In the genomic region with DNA sequence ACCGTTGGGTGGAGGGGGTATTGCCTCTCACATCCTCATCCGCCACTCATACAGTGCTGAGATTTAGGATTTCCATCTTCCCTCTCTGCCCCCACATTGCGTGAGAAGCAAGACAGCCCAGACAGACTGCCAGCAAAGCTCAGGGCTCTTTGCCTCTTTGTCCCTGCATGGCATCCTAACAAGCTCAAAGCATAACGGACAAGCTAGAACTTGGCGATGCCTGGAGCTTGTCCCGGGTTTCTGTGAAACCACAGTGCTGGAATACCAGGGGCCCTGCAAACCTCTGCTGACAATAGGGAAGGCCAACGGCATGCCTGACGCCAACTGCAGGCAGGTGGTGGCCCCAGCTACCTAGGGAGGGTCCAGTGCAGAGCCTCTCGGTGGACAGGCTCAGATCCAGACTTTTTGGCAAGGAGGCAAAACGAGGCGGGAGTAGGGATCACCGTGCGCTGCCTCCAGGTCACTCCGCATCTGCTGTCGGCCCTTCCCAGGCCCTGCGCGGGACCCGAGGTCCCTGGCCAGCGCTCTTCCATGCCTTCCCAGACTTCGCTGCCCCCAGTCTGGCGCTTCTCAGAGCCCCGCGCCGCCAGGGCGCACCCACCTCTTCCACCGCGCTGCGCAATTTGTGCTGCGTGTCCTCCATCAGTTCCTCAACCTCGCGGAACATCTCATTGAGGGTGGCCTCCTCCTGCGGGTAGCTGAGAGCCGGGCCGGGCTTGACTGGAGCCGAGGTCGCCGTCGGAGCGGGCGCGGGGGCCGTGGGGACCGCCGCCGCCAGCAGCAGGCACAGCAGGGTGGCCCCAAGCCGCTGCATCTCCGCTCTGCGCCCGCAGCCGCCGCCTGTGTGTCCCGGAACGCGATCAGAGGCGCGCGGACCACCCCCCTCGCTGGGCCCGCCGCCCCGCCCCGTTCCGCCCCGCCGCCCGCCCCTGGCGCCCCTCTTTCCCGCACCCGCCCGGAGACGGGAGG, we compare ENCODE assay signal across 8 cellular contexts. TPM values are rescaled to one million over a fixed set of nuclear protein-coding genes. Genes with fewer than 3 reads are reported as not detected.
A peak's percentile ranks its signal among the peaks of the same experiment; 100 is the strongest.
DNase-seq lines count a peak whose midpoint lies in the region; ATAC-seq and TF ChIP-seq lines count a peak whose summit lies in the region.

Gene DKK3, minus strand, starts transcription at position 858 of the 969 bp plus-strand sequence. Its CDS starts 44 bp downstream, at position 814.

- H3K9me3 Mint-ChIP-seq in activated CD4-positive, alpha-beta memory T cell treated with anti-CD3 and anti-CD28 coated beads for 36 hours, result no peaks in the 10 kb centered on the region
- H3K9me3 Mint-ChIP-seq in activated CD4-positive, alpha-beta memory T cell treated with anti-CD3 and anti-CD28 coated beads, Interleukin-2, amount 10 ng/mL, durations not matched to agents 7 days and 5 days, result no peaks in the 10 kb centered on the region

- peaks cover 15% of the 10 kb centered on the region for H3K4me1 Mint-ChIP-seq in activated CD4-positive, alpha-beta memory T cell treated with anti-CD3 and anti-CD28 coated beads for 36 hours (ENCODE audit: low read depth)
- H3K4me1 Mint-ChIP-seq in activated CD4-positive, alpha-beta memory T cell treated with anti-CD3 and anti-CD28 coated beads, Interleukin-2, amount 10 ng/mL, durations not matched to agents 7 days and 5 days, result peaks cover 7% of the 10 kb centered on the region

- H3K4me3 Mint-ChIP-seq in activated CD4-positive, alpha-beta memory T cell treated with anti-CD3 and anti-CD28 coated beads for 36 hours, result peak within 1 kb of the TSS; percentile 48
- H3K4me3 Mint-ChIP-seq in activated CD4-positive, alpha-beta memory T cell treated with anti-CD3 and anti-CD28 coated beads, Interleukin-2, amount 10 ng/mL, durations not matched to agents 7 days and 5 days, result no peak within 1 kb of the TSS

- peaks cover 64% of the 10 kb centered on the region for H3K27me3 Mint-ChIP-seq in activated CD4-positive, alpha-beta memory T cell treated with anti-CD3 and anti-CD28 coated beads for 36 hours
- peaks cover 83% of the 10 kb centered on the region for H3K27me3 Mint-ChIP-seq in activated CD4-positive, alpha-beta memory T cell treated with anti-CD3 and anti-CD28 coated beads, Interleukin-2, amount 10 ng/mL, durations not matched to agents 7 days and 5 days

- DNase-seq in activated CD4-positive, alpha-beta memory T cell treated with anti-CD3 and anti-CD28 coated beads for 36 hours, result no peak
- no peak for DNase-seq in activated CD4-positive, alpha-beta memory T cell treated with anti-CD3 and anti-CD28 coated beads, Interleukin-2, amount 10 ng/mL, durations not matched to agents 7 days and 5 days
- peak in 1 of 4 donors; percentile 15 for DNase-seq in body of pancreas
- no peak for DNase-seq in iPS DF 6.9 (ENCODE audit: low read depth, low spot score)
- DNase-seq in retina, result peak; percentile 77
- no peak for DNase-seq in T-helper 9 cell
- DNase-seq in germinal center (ENCODE audit: low spot score), result no peak
- DNase-seq in HuH-7.5 (ENCODE audit: low spot score), result no peak

- no peak within 1 kb of the TSS for H3K27ac Mint-ChIP-seq in activated CD4-positive, alpha-beta memory T cell treated with anti-CD3 and anti-CD28 coated beads for 36 hours
- H3K27ac Mint-ChIP-seq in activated CD4-positive, alpha-beta memory T cell treated with anti-CD3 and anti-CD28 coated beads, Interleukin-2, amount 10 ng/mL, durations not matched to agents 7 days and 5 days, result no peak within 1 kb of the TSS

- peak; percentile 5 for ATAC-seq in body of pancreas

- H3K36me3 Mint-ChIP-seq in activated CD4-positive, alpha-beta memory T cell treated with anti-CD3 and anti-CD28 coated beads for 36 hours, result no peaks in the 10 kb centered on the region
- no peaks in the 10 kb centered on the region for H3K36me3 Mint-ChIP-seq in activated CD4-positive, alpha-beta memory T cell treated with anti-CD3 and anti-CD28 coated beads, Interleukin-2, amount 10 ng/mL, durations not matched to agents 7 days and 5 days (ENCODE audit: low read depth)

- intact Hi-C loops in activated CD4-positive, alpha-beta memory T cell treated with anti-CD3 and anti-CD28 coated beads for 36 hours (cut with micrococcal nuclease), result loop anchor here (10.0 kb wide), 1 partner anchor 597 kb away; no protein-coding TSS in a partner anchor
- intact Hi-C loops in body of pancreas (cut with DNase I), result no loop called here

- no peaks in the 10 kb centered on the region for H3K9me3 ChIP-seq in body of pancreas
- H3K9me3 ChIP-seq in iPS DF 6.9 (ENCODE audit: control insufficient read depth, insufficient read depth, low read length), result no peaks in the 10 kb centered on the region

- TF ChIP-seq CTCF in body of pancreas (IDR thresholded peaks at IDR 0.05), result no peak

- H3K27me3 ChIP-seq in body of pancreas, result peaks cover 0 to 5% of the 10 kb centered on the region in 2 donors
- H3K27me3 ChIP-seq in iPS DF 6.9 (ENCODE audit: control insufficient read depth, insufficient read depth, low read length), result no peaks in the 10 kb centered on the region

- peaks cover 18% of the 10 kb centered on the region for H3K4me1 ChIP-seq in body of pancreas
- H3K4me1 ChIP-seq in iPS DF 6.9 (ENCODE audit: control insufficient read depth, insufficient read depth, low read length), result peaks cover 9% of the 10 kb centered on the region

- CTCF ChIA-PET in activated CD4-positive, alpha-beta memory T cell treated with anti-CD3 and anti-CD28 coated beads for 36 hours (lab: Charles Lee), result interaction anchor here (1.2 to 2.0 kb wide), 3 partner anchors 37 to 77 kb away, joined by 3 to 7 read pairs (median 5); no protein-coding TSS in a partner anchor
- CTCF ChIA-PET in activated CD4-positive, alpha-beta memory T cell treated with anti-CD3 and anti-CD28 coated beads, Interleukin-2, amount 10 ng/mL, durations not matched to agents 7 days and 5 days (lab: Charles Lee), result interaction anchor here (1.3 to 2.5 kb wide), 2 partner anchors 40 to 41 kb away, joined by 4 to 7 read pairs; no protein-coding TSS in a partner anchor

- no peak for TF ChIP-seq POLR2A in body of pancreas (IDR thresholded peaks at IDR 0.05)

- H3K27ac ChIP-seq in body of pancreas, result no peak within 1 kb of the TSS
- no peak within 1 kb of the TSS for H3K27ac ChIP-seq in iPS DF 6.9 (ENCODE audit: low read length)

- 14 to 32% methylated on average over 27 to 42 of the region's 71 CpGs for WGBS in body of pancreas, 2 donors
- no CpG with 5 or more reads among the region's 71 CpGs for whole genome bisulfite sequencing in iPS DF 6.9 (ENCODE audit: insufficient coverage, insufficient read length)

- H3K4me3 ChIP-seq in body of pancreas (no peak within 1 kb of the TSS), iPS DF 6.9 (ENCODE audit: low read length) (peak within 1 kb of the TSS; percentile 57; the same call in 1 of the 2 replicates)

- H3K36me3 ChIP-seq in body of pancreas (replicated peaks in 1 of 2; ENCODE audit: insufficient read depth in 1 of 2, low read depth in 2 of 2), result no peaks in the 10 kb centered on the region
- no peaks in the 10 kb centered on the region for H3K36me3 ChIP-seq in iPS DF 6.9 (ENCODE audit: control insufficient read depth, insufficient read depth, low read length)

- POLR2A ChIA-PET in activated CD4-positive, alpha-beta memory T cell treated with anti-CD3 and anti-CD28 coated beads for 36 hours (lab: Charles Lee), result no interaction called here
- POLR2A ChIA-PET in activated CD4-positive, alpha-beta memory T cell treated with anti-CD3 and anti-CD28 coated beads, Interleukin-2, amount 10 ng/mL, durations not matched to agents 7 days and 5 days (lab: Charles Lee), result no interaction called here

RNA-seq across cellular contexts. Expression of gene DKK3, which starts in this region (rescaled TPM):
- total RNA-seq in activated CD4-positive, alpha-beta memory T cell treated with anti-CD3 and anti-CD28 coated beads for 36 hours, result not detected
- not detected for total RNA-seq in activated CD4-positive, alpha-beta memory T cell treated with anti-CD3 and anti-CD28 coated beads, Interleukin-2, amount 10 ng/mL, durations not matched to agents 7 days and 5 days
- 10 to 100 TPM; 14.5 to 25.9 TPM for total RNA-seq in body of pancreas

Comparison
In these comparisons a context has a peak if more than half of its experiments do, and no peak if none do; other contexts are left out.
1. RNA of gene DKK3 (total RNA-seq): 14.5 to 25.9 TPM in body of pancreas; not detected in activated CD4-positive, alpha-beta memory T cell treated with anti-CD3 and anti-CD28 coated beads for 36 hours and not detected in activated CD4-positive, alpha-beta memory T cell treated with anti-CD3 and anti-CD28 coated beads, Interleukin-2, amount 10 ng/mL, durations not matched to agents 7 days and 5 days; every median in the first group is over 10 times any median in the second.